2 cellular contexts compared by ENCODE assay signal in genomic region chr7:100170111-100170897, GRCh38.
TF ChIP-seq lines count a peak whose summit lies in the region.

No MANE protein-coding gene starts in this region.

TF ChIP-seq in SK-N-SH, 30 proteins besides CTCF, POLR2A, EP300 and RAD21 (continued from another document):
- TF ChIP-seq PBX3 (IDR thresholded peaks at IDR 0.05) (no peak), RXRA (IDR thresholded peaks at IDR 0.05; ENCODE audit: borderline replicate concordance, low read depth) (no peak), ZBTB33 (IDR thresholded peaks at IDR 0.05; ENCODE audit: borderline replicate concordance, low read depth) (no peak), ELF1 (IDR thresholded peaks at IDR 0.05) (no peak), USF2 (IDR thresholded peaks at IDR 0.05; ENCODE audit: borderline replicate concordance, low read depth, low read length) (no peak), POLR2AphosphoS5 (IDR thresholded peaks at IDR 0.05; ENCODE audit: low read depth, low read length) (no peak), NRF1 (IDR thresholded peaks at IDR 0.05; ENCODE audit: low read depth, low read length) (no peak), CHD2 (IDR thresholded peaks at IDR 0.05; ENCODE audit: low read length, partially characterized antibody) (no peak), JUND (IDR thresholded peaks at IDR 0.05) (no peak), FOXM1 (IDR thresholded peaks at IDR 0.05; ENCODE audit: low read depth) (no peak), RFX5 (IDR thresholded peaks at IDR 0.05; ENCODE audit: low read length) (no peak), USF1 (IDR thresholded peaks at IDR 0.05; ENCODE audit: borderline replicate concordance, low read depth) (no peak), MXI1 (IDR thresholded peaks at IDR 0.05; ENCODE audit: low read depth, low read length) (no peak), FOSL2 (IDR thresholded peaks at IDR 0.05; ENCODE audit: borderline replicate concordance, low read depth) (no peak), FOXJ3 (CRISPR knock-in tag; IDR thresholded peaks at IDR 0.05) (no peak)

TF ChIP-seq in SK-N-SH treated with all-trans-retinoic acid at 6 μM for 48 hours, 23 proteins besides CTCF, POLR2A, EP300 and RAD21 (continued from another document):
- no peak for TF ChIP-seq OSR1 (CRISPR knock-in tag; IDR thresholded peaks at IDR 0.05)
- no peak for TF ChIP-seq ISL1 (CRISPR knock-in tag; IDR thresholded peaks at IDR 0.05)
- TF ChIP-seq ESRRG (CRISPR knock-in tag; IDR thresholded peaks at IDR 0.05) = no peak
- no peak for TF ChIP-seq ZNF565 (CRISPR knock-in tag; conservative IDR thresholded peaks at IDR 0.05; ENCODE audit: low read depth)
- no peak for TF ChIP-seq RARB (CRISPR knock-in tag; IDR thresholded peaks at IDR 0.05)
- TF ChIP-seq TOX (CRISPR knock-in tag; IDR thresholded peaks at IDR 0.05; ENCODE audit: borderline replicate concordance) = no peak
- no peak for TF ChIP-seq GLIS3 (CRISPR knock-in tag; IDR thresholded peaks at IDR 0.05)
- no peak for TF ChIP-seq ZFP30 (CRISPR knock-in tag; IDR thresholded peaks at IDR 0.05)
- no peak for TF ChIP-seq ARNTL (CRISPR knock-in tag; IDR thresholded peaks at IDR 0.05; ENCODE audit: borderline replicate concordance, low read depth)
- TF ChIP-seq CSDC2 (CRISPR knock-in tag; IDR thresholded peaks at IDR 0.05) = no peak
- no peak for TF ChIP-seq CREB5 (CRISPR knock-in tag; IDR thresholded peaks at IDR 0.05; ENCODE audit: low read depth)
- TF ChIP-seq ZC3H10 (CRISPR knock-in tag; IDR thresholded peaks at IDR 0.05) = no peak
- no peak for TF ChIP-seq TCF4 (CRISPR knock-in tag; IDR thresholded peaks at IDR 0.05; ENCODE audit: borderline replicate concordance)
- TF ChIP-seq PPARA (CRISPR knock-in tag; IDR thresholded peaks at IDR 0.05; ENCODE audit: borderline replicate concordance) = no peak
- no peak for TF ChIP-seq TSHZ2 (CRISPR knock-in tag; IDR thresholded peaks at IDR 0.05)
